ENCODE assay signal across 13 cellular contexts in genomic region chr12:39372204-39372925, GRCh38.
A peak's percentile ranks its signal among the peaks of the same experiment; 100 is the strongest.
DNase-seq lines count a peak whose midpoint lies in the region; ATAC-seq and TF ChIP-seq lines count a peak whose summit lies in the region.
"Had no signal": no experiment of that assay in that cellular context is flagged by ENCODE, and none has a peak within 500 bp of the region (broad histone marks: within the 10 kb centered on the region; RNA-seq: fewer than 3 reads in every experiment).

No MANE protein-coding gene starts in this region.

- H3K27ac ChIP-seq in CD8-positive, alpha-beta T cell (ENCODE audit: low read depth, low read length) = no peak overlapping the region
- H3K27ac ChIP-seq in H9 (ENCODE audit: insufficient read length, low read depth, low read length) (no peak overlapping the region), VCaP (peak overlapping the region; percentile 5; the same call in 1 of the 2 replicates)
- H3K27ac ChIP-seq: hepatocyte, psoas muscle had no signal

- no peak overlapping the region for H3K4me3 Mint-ChIP-seq in CD8-positive, alpha-beta T cell
- H3K4me3 Mint-ChIP-seq in H9 = no peak overlapping the region
- peak overlapping the region; percentile 11 to 61 for H3K4me3 Mint-ChIP-seq in effector memory CD8-positive, alpha-beta T cell

- TF ChIP-seq CTCF in CD8-positive, alpha-beta T cell (IDR thresholded peaks at IDR 0.05) = no peak
- TF ChIP-seq CTCF in H9 (conservative IDR thresholded peaks at IDR 0.05) = no peak
- TF ChIP-seq CTCF in VCaP (conservative IDR thresholded peaks at IDR 0.05) = no peak

- H3K14ac ChIP-seq in H9 (ENCODE audit: insufficient read depth, low read length) = no peak overlapping the region

- H3K23ac ChIP-seq in H9 (ENCODE audit: insufficient read length, low read depth, low read length) = no peak overlapping the region

- H2AK5ac ChIP-seq in H9 (ENCODE audit: insufficient read length, low read length) = no peak overlapping the region

- no peak overlapping the region for H3K9ac ChIP-seq in H9 (ENCODE audit: extremely low read depth, insufficient read length, low read length)

- no peak overlapping the region for H3K4ac ChIP-seq in H9 (ENCODE audit: low read depth, low read length)

- no peaks in the 10 kb centered on the region for H3K79me2 ChIP-seq in H9 (ENCODE audit: insufficient read depth, low read length)

- H3K23me2 ChIP-seq in H9 (ENCODE audit: insufficient read length, low read depth, low read length, poor library complexity, severe bottlenecking) = no peaks in the 10 kb centered on the region

- no peaks in the 10 kb centered on the region for H3K36me3 ChIP-seq in CD8-positive, alpha-beta T cell (ENCODE audit: insufficient read depth, low read length)

- no peak overlapping the region for H4K91ac ChIP-seq in H9 (ENCODE audit: insufficient read length, low read depth, low read length)

- DNase-seq in CD8-positive, alpha-beta T cell = no peak
- DNase-seq in H9 = no peak
- no peak for DNase-seq in effector memory CD8-positive, alpha-beta T cell
- DNase-seq in NCI-H2227 (lab: John Stamatoyannopoulos, UW; ENCODE audit: unreplicated experiment) = no peak
- DNase-seq in stimulated activated CD4-positive, alpha-beta T cell treated with anti-CD3 and anti-CD28 coated beads, Interleukin-2, amount 100 ng/mL, for 24 hours = no peak
- DNase-seq in NCI-H2196 (lab: John Stamatoyannopoulos, UW; ENCODE audit: unreplicated experiment) = no peak
- DNase-seq: Calu3, NCI-H1436, NCI-H2171 treated with DMSO at 0.1 percent for 48 hours, psoas muscle had no signal

- H2AFZ ChIP-seq in H9 (ENCODE audit: low read length) = no peak overlapping the region
- H2AFZ ChIP-seq: hepatocyte had no signal

- H3K79me1 ChIP-seq in H9 (ENCODE audit: insufficient read depth, low read depth, low read length, poor library complexity, severe bottlenecking) = no peaks in the 10 kb centered on the region

- no peak overlapping the region for H3K4me2 ChIP-seq in H9 (ENCODE audit: insufficient read depth, insufficient read length, low read length)
- H3K4me2 ChIP-seq: hepatocyte had no signal

- no peaks in the 10 kb centered on the region for H3K27me3 Mint-ChIP-seq in CD8-positive, alpha-beta T cell (ENCODE audit: low read depth)
- no peaks in the 10 kb centered on the region for H3K27me3 Mint-ChIP-seq in H9 (ENCODE audit: low read depth)
- no peaks in the 10 kb centered on the region for H3K27me3 Mint-ChIP-seq in effector memory CD8-positive, alpha-beta T cell

- no peaks in the 10 kb centered on the region for H3K9me3 ChIP-seq in CD8-positive, alpha-beta T cell (ENCODE audit: low read length)
- H3K9me3 ChIP-seq in H9 (ENCODE audit: control insufficient read depth, low read depth, low read length) = no peaks in the 10 kb centered on the region
- H3K9me3 ChIP-seq: psoas muscle had no signal

- H2BK12ac ChIP-seq in H9 (ENCODE audit: insufficient read length, low read depth, low read length) = no peak overlapping the region

- no peak overlapping the region for H2BK5ac ChIP-seq in H9 (ENCODE audit: insufficient read length, low read length)

- WGBS in H9 (ENCODE audit: extremely low coverage, insufficient read length, low lambda C conversion rate) = no CpG with 5 or more reads among the region's 2 CpGs

- H2BK120ac ChIP-seq in H9 (ENCODE audit: low read depth, low read length, poor library complexity, severe bottlenecking) = no peak overlapping the region

- H3K36me3 Mint-ChIP-seq in CD8-positive, alpha-beta T cell = peaks cover 3% of the 10 kb centered on the region
- H3K36me3 Mint-ChIP-seq in H9 (ENCODE audit: insufficient read depth in 1 of 3, low read depth in 3 of 3) = peaks cover 0 to 3% (median 0%) of the 10 kb centered on the region in 3 experiments; a peak in 1 of 7 replicates
- H3K36me3 Mint-ChIP-seq in effector memory CD8-positive, alpha-beta T cell (ENCODE audit: insufficient read depth) = no peaks in the 10 kb centered on the region

- POLR2A ChIA-PET in CD8-positive, alpha-beta T cell (lab: Charles Lee) = no interaction called here

- no peaks in the 10 kb centered on the region for H4K20me1 ChIP-seq in H9 (ENCODE audit: control insufficient read depth, insufficient read depth, insufficient read length)

- CTCF ChIA-PET in CD8-positive, alpha-beta T cell (lab: Charles Lee) = interaction anchor here (0.7 kb wide), 1 partner anchor 222 kb away, joined by 3 read pairs; no protein-coding TSS in a partner anchor

- H3K56ac ChIP-seq in H9 (ENCODE audit: insufficient read length, low read depth, low read length) = no peak overlapping the region

- no peaks in the 10 kb centered on the region for H3K27me3 ChIP-seq in CD8-positive, alpha-beta T cell (ENCODE audit: insufficient read depth, low read length)
- no peaks in the 10 kb centered on the region for H3K27me3 ChIP-seq in H9 (ENCODE audit: insufficient read depth, low read length)
- H3K27me3 ChIP-seq: hepatocyte had no signal

- no peak overlapping the region for H3T11ph ChIP-seq in H9 (ENCODE audit: low read length)

- H4K8ac ChIP-seq in H9 (replicated peaks; ENCODE audit: insufficient read length, low read depth, low read length) = no peak overlapping the region

- no peak overlapping the region for H2BK15ac ChIP-seq in H9 (ENCODE audit: low read depth, low read length)

- H4K5ac ChIP-seq in H9 (ENCODE audit: insufficient read length, low read depth, low read length) = no peak overlapping the region

- intact Hi-C loops in CD8-positive, alpha-beta T cell (cut with DNase I, micrococcal nuclease) = no loop called here

- H3K18ac ChIP-seq in H9 (ENCODE audit: insufficient read length, low read depth, low read length) = no peak overlapping the region

- H3K27ac Mint-ChIP-seq in CD8-positive, alpha-beta T cell = peak overlapping the region; percentile 34
- H3K27ac Mint-ChIP-seq in H9 = peak overlapping the region; percentile 6 to 21 (median 19); a peak in 5 of 7 replicates
- peak overlapping the region; percentile 80 to 89 for H3K27ac Mint-ChIP-seq in effector memory CD8-positive, alpha-beta T cell

- no peak overlapping the region for H2BK20ac ChIP-seq in H9 (ENCODE audit: low read depth, low read length, poor library complexity, severe bottlenecking)

- no peak overlapping the region for H3K4me3 ChIP-seq in CD8-positive, alpha-beta T cell (ENCODE audit: low read depth, low read length)
- H3K4me3 ChIP-seq: hepatocyte, psoas muscle, smooth muscle cell had no signal

- peaks cover 16% of the 10 kb centered on the region for H3K4me1 Mint-ChIP-seq in CD8-positive, alpha-beta T cell (ENCODE audit: low read depth)
- H3K4me1 Mint-ChIP-seq in H9 = peaks cover 14 to 18% of the 10 kb centered on the region in 2 experiments
- peaks cover 21 to 49% of the 10 kb centered on the region in 2 donors for H3K4me1 Mint-ChIP-seq in effector memory CD8-positive, alpha-beta T cell (ENCODE audit: low read depth in 2 of 2)

- ATAC-seq in CD8-positive, alpha-beta T cell = no peak
- ATAC-seq in effector memory CD8-positive, alpha-beta T cell (replicated peaks) = no peak

- no peaks in the 10 kb centered on the region for H3K9me3 Mint-ChIP-seq in CD8-positive, alpha-beta T cell
- no peaks in the 10 kb centered on the region for H3K9me3 Mint-ChIP-seq in H9
- peaks cover 0 to 3% of the 10 kb centered on the region in 2 donors for H3K9me3 Mint-ChIP-seq in effector memory CD8-positive, alpha-beta T cell

- H3K4me1 ChIP-seq in CD8-positive, alpha-beta T cell (ENCODE audit: insufficient read depth, low read length) = peaks cover 4% of the 10 kb centered on the region
- H3K4me1 ChIP-seq in H9 (ENCODE audit: insufficient read depth, low read length) = peaks cover 7% of the 10 kb centered on the region; the same call in 1 of the 2 replicates
- H3K4me1 ChIP-seq: psoas muscle had no signal

Comparison
In these comparisons a context has a peak if more than half of its experiments do, and no peak if none do; other contexts are left out.
1. H3K27ac Mint-ChIP-seq: peak in every context shown above with its lines; median percentile 84 in effector memory CD8-positive, alpha-beta T cell; 34 in CD8-positive, alpha-beta T cell; 19 in H9.
2. H3K4me3 Mint-ChIP-seq: peak in effector memory CD8-positive, alpha-beta T cell (2 of 2); none in CD8-positive, alpha-beta T cell (single experiment) and H9 (0 of 2).